In the genomic region with DNA sequence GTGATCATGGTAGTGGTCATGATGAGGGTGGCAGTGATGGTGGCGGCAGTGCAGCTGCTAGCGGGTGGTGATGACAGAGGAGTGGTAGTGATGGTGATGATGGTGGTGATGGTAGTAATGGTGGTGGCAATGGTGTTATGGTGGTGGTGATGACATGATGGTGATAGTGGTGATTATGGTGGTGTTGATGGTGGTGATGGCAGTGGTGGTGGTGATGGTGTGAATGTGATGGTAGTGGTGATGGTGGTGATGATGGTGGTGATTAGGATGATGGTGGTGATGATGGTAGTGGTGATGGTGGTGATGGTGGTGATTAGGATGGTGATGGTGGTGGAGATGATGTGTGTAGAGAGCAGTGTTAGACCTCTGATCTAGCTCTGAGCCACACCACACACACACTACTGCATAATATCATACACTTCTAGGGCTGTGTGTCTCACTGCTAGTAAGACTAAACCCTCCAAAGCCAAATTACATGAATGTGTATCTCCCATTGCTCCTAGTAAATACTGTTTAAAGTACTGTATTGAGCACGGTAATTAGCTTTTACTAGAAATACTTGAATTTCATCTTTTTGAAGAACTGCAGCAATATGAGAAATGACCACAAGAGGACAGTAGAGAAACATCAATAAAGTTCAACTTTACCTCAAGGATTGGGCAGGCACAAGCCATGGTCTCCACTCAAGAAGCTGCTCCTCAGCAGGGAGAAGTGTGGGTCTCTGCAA, we compare ENCODE assay signal across 1 cellular context.
TF ChIP-seq lines count a peak whose summit lies in the region.

No MANE protein-coding gene starts in this region.

TF ChIP-seq in liver, 16 proteins besides CTCF, POLR2A, EP300 and RAD21 (continued from another document):
- TF ChIP-seq, protein P1, sequence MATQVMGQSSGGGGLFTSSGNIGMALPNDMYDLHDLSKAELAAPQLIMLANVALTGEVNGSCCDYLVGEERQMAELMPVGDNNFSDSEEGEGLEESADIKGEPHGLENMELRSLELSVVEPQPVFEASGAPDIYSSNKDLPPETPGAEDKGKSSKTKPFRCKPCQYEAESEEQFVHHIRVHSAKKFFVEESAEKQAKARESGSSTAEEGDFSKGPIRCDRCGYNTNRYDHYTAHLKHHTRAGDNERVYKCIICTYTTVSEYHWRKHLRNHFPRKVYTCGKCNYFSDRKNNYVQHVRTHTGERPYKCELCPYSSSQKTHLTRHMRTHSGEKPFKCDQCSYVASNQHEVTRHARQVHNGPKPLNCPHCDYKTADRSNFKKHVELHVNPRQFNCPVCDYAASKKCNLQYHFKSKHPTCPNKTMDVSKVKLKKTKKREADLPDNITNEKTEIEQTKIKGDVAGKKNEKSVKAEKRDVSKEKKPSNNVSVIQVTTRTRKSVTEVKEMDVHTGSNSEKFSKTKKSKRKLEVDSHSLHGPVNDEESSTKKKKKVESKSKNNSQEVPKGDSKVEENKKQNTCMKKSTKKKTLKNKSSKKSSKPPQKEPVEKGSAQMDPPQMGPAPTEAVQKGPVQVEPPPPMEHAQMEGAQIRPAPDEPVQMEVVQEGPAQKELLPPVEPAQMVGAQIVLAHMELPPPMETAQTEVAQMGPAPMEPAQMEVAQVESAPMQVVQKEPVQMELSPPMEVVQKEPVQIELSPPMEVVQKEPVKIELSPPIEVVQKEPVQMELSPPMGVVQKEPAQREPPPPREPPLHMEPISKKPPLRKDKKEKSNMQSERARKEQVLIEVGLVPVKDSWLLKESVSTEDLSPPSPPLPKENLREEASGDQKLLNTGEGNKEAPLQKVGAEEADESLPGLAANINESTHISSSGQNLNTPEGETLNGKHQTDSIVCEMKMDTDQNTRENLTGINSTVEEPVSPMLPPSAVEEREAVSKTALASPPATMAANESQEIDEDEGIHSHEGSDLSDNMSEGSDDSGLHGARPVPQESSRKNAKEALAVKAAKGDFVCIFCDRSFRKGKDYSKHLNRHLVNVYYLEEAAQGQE (IDR thresholded peaks at IDR 0.05): no peak
- TF ChIP-seq HNF4A (conservative IDR thresholded peaks at IDR 0.05) (no peak), FOXA1 (IDR thresholded peaks at IDR 0.05) (no peak), TAF1 (conservative IDR thresholded peaks at IDR 0.05) (no peak)
- TF ChIP-seq, protein P2, sequence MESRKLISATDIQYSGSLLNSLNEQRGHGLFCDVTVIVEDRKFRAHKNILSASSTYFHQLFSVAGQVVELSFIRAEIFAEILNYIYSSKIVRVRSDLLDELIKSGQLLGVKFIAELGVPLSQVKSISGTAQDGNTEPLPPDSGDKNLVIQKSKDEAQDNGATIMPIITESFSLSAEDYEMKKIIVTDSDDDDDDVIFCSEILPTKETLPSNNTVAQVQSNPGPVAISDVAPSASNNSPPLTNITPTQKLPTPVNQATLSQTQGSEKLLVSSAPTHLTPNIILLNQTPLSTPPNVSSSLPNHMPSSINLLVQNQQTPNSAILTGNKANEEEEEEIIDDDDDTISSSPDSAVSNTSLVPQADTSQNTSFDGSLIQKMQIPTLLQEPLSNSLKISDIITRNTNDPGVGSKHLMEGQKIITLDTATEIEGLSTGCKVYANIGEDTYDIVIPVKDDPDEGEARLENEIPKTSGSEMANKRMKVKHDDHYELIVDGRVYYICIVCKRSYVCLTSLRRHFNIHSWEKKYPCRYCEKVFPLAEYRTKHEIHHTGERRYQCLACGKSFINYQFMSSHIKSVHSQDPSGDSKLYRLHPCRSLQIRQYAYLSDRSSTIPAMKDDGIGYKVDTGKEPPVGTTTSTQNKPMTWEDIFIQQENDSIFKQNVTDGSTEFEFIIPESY (IDR thresholded peaks at IDR 0.05): no peak
